ENCODE assay signal across 24 cellular contexts in genomic region chr11:134271978-134272377, GRCh38. TPM values are rescaled to one million over a fixed set of nuclear protein-coding genes. Genes with fewer than 3 reads are reported as not detected.
"Had no signal": no experiment of that assay in that cellular context is flagged by ENCODE, and none has a peak within 500 bp of the region (broad histone marks: within the 10 kb centered on the region; RNA-seq: fewer than 3 reads in every experiment).

No MANE protein-coding gene starts in this region.

- H3K27ac Mint-ChIP-seq: activated CD8-positive, alpha-beta T cell treated with anti-CD3 and anti-CD28 coated beads for 36 hours; dendritic cell treated with granulocyte-macrophage colony-stimulating factor and Interleukin-4, amounts not matched to agents 40 ng/mL and 50 ng/mL, for 4 days; progenitor cell of endocrine pancreas had no signal

- H3K36me3 ChIP-seq: thoracic aorta, upper lobe of left lung had no signal

- H3K9me3 ChIP-seq: thoracic aorta, upper lobe of left lung had no signal

- H3K27ac ChIP-seq: thoracic aorta, upper lobe of left lung, VCaP had no signal

- H3K27me3 Mint-ChIP-seq: activated CD4-positive, alpha-beta T cell treated with anti-CD3 and anti-CD28 coated beads, Interleukin-2, amount 10 ng/mL, durations not matched to agents 7 days and 5 days; activated CD8-positive, alpha-beta memory T cell treated with anti-CD3 and anti-CD28 coated beads, Interleukin-2, amount 10 ng/mL, durations not matched to agents 7 days and 5 days had no signal

- DNase-seq: activated CD4-positive, alpha-beta T cell treated with anti-CD3 and anti-CD28 coated beads, Interleukin-2, amount 10 ng/mL, durations not matched to agents 7 days and 5 days; activated CD4-positive, CD25-positive, alpha-beta regulatory T cell treated with anti-CD3 and anti-CD28 coated beads, Interleukin-2, amount 50 U/mL, for 72 hours; activated CD8-positive, alpha-beta memory T cell treated with anti-CD3 and anti-CD28 coated beads, Interleukin-2, amount 10 ng/mL, durations not matched to agents 7 days and 5 days; activated CD8-positive, alpha-beta T cell treated with anti-CD3 and anti-CD28 coated beads for 36 hours; activated T-cell treated with anti-CD3 and anti-CD28 coated beads for 4 hours; aorta; effector CD8-positive, alpha-beta T cell; foreskin melanocyte; hippocampal formation; naive thymus-derived CD8-positive, alpha-beta T cell; stimulated activated CD4-positive, alpha-beta T cell treated with anti-CD3 and anti-CD28 coated beads, Interleukin-4, amount 100 ng/mL, for 24 hours; stimulated activated naive CD4-positive, alpha-beta T cell treated with Interleukin-2 at 50 U/mL for 16 hours had no signal

- H3K36me3 Mint-ChIP-seq: brain; naive thymus-derived CD8-positive, alpha-beta T cell had no signal

- H3K9me3 Mint-ChIP-seq: activated CD4-positive, alpha-beta T cell treated with anti-CD3 and anti-CD28 coated beads, Interleukin-2, amount 10 ng/mL, durations not matched to agents 7 days and 5 days; activated CD8-positive, alpha-beta T cell treated with anti-CD3 and anti-CD28 coated beads for 36 hours; activated naive CD4-positive, alpha-beta T cell treated with anti-CD3 and anti-CD28 coated beads, Interleukin-2, amount 50 U/mL, for 72 hours; dendritic cell treated with granulocyte-macrophage colony-stimulating factor and Interleukin-4, amounts not matched to agents 40 ng/mL and 50 ng/mL, for 4 days; naive thymus-derived CD8-positive, alpha-beta T cell; T-helper 2 cell treated with Interferon-gamma antibody and Interleukin-4, amounts not matched to agents 5 μg/mL and 100 μg/mL, for 36 hours had no signal

- H3K4me3 Mint-ChIP-seq: activated CD4-positive, alpha-beta T cell treated with anti-CD3 and anti-CD28 coated beads, Interleukin-2, amount 10 ng/mL, durations not matched to agents 7 days and 5 days; activated CD8-positive, alpha-beta memory T cell treated with anti-CD3 and anti-CD28 coated beads, Interleukin-2, amount 10 ng/mL, durations not matched to agents 7 days and 5 days; activated CD8-positive, alpha-beta T cell treated with anti-CD3 and anti-CD28 coated beads for 36 hours; dendritic cell treated with granulocyte-macrophage colony-stimulating factor and Interleukin-4, amounts not matched to agents 40 ng/mL and 50 ng/mL, for 4 days had no signal

- ATAC-seq: activated CD8-positive, alpha-beta memory T cell treated with anti-CD3 and anti-CD28 coated beads, Interleukin-2, amount 10 ng/mL, durations not matched to agents 7 days and 5 days; activated CD8-positive, alpha-beta T cell treated with anti-CD3 and anti-CD28 coated beads for 36 hours; activated naive CD4-positive, alpha-beta T cell treated with anti-CD3 and anti-CD28 coated beads, Interleukin-2, amount 50 U/mL, for 72 hours; naive thymus-derived CD8-positive, alpha-beta T cell had no signal

- H3K4me3 ChIP-seq: thoracic aorta, upper lobe of left lung had no signal

RNA-seq across cellular contexts. Expression of gene GLB1L3, which starts 4.2 kb away (rescaled TPM):
- total RNA-seq: aorta, cardiac septum, chondrocyte, lung microvascular endothelial cell, osteoblast, progenitor cell of endocrine pancreas, thoracic aorta had no signal
